ENCODE assay signal across 16 cellular contexts in genomic region chr1:157106813-157107189, GRCh38. TPM values are rescaled to one million over a fixed set of nuclear protein-coding genes. Genes with fewer than 3 reads are reported as not detected.
DNase-seq lines count a peak whose midpoint lies in the region; ATAC-seq and TF ChIP-seq lines count a peak whose summit lies in the region.
"Had no signal": no experiment of that assay in that cellular context is flagged by ENCODE, and none has a peak within 500 bp of the region (broad histone marks: within the 10 kb centered on the region; RNA-seq: fewer than 3 reads in every experiment).

No MANE protein-coding gene starts in this region.

- H2BK120ac ChIP-seq in mesenchymal stem cell (ENCODE audit: low read depth, low read length), result no peak overlapping the region

- peak overlapping the region in 1 of 2 experiments; percentile 4 for H3K18ac ChIP-seq in mesenchymal stem cell (ENCODE audit: low read depth in 1 of 2, low read length in 2 of 2)

- no peak overlapping the region for H2BK5ac ChIP-seq in mesenchymal stem cell (ENCODE audit: low read depth, low read length, poor library complexity, severe bottlenecking)

- no peaks in the 10 kb centered on the region for H3K79me1 ChIP-seq in mesenchymal stem cell (replicated peaks; ENCODE audit: low read length, poor library complexity, severe bottlenecking)

- H3K9me3 ChIP-seq in heart right ventricle (no peaks in the 10 kb centered on the region), SJSA1 (replicated peaks) (no peaks in the 10 kb centered on the region), mesenchymal stem cell (ENCODE audit: control insufficient read depth, low read length) (no peaks in the 10 kb centered on the region), SJCRH30 (replicated peaks) (no peaks in the 10 kb centered on the region)
- H3K9me3 ChIP-seq: prostate gland had no signal

- no peak overlapping the region for H2AK5ac ChIP-seq in mesenchymal stem cell (ENCODE audit: low read length, severe bottlenecking)

- no peak for TF ChIP-seq CTCF in heart right ventricle (IDR thresholded peaks at IDR 0.05)

- H3K23ac ChIP-seq in mesenchymal stem cell (ENCODE audit: low read length in 2 of 2), result no peak overlapping the region

- H3K36me3 ChIP-seq in heart right ventricle (no peaks in the 10 kb centered on the region), SJSA1 (no peaks in the 10 kb centered on the region), mesenchymal stem cell (ENCODE audit: control insufficient read depth in 1 of 2, insufficient read depth in 2 of 2, low read depth in 1 of 2, low read length in 2 of 2) (no peaks in the 10 kb centered on the region), SJCRH30 (no peaks in the 10 kb centered on the region)
- H3K36me3 ChIP-seq: prostate gland had no signal

- 60 to 71% methylated on average over 6 of the region's 6 CpGs for WGBS in heart right ventricle, 2 donors
- WGBS in mesenchymal stem cell, result 75% methylated on average over 6 of the region's 6 CpGs

- intact Hi-C loops in cardiac septum (cut with DNase I), result no loop called here
- intact Hi-C loops in heart right ventricle (cut with DNase I), result no loop called here

- H2BK15ac ChIP-seq in mesenchymal stem cell (ENCODE audit: low read depth, poor library complexity, severe bottlenecking), result peak overlapping the region; percentile 83

- no peak overlapping the region for H3K14ac ChIP-seq in mesenchymal stem cell (ENCODE audit: low read length in 2 of 2)

- no peak overlapping the region for H3K4me2 ChIP-seq in mesenchymal stem cell (ENCODE audit: low read length, poor library complexity, severe bottlenecking)

- peaks cover 0 to 75% (median 51%) of the 10 kb centered on the region in 7 donors for H3K27me3 ChIP-seq in heart right ventricle
- no peaks in the 10 kb centered on the region for H3K27me3 ChIP-seq in SJSA1 (replicated peaks)
- H3K27me3 ChIP-seq in mesenchymal stem cell (ENCODE audit: control insufficient read depth in 1 of 2, insufficient read depth in 1 of 2, low read length in 2 of 2), result peaks cover 7 to 15% of the 10 kb centered on the region in 2 experiments
- H3K27me3 ChIP-seq in SJCRH30, result peaks cover 20% of the 10 kb centered on the region; the same call in 1 of the 2 replicates

- peak overlapping the region in 1 of 2 experiments; percentile 0 for H2BK12ac ChIP-seq in mesenchymal stem cell (ENCODE audit: low read length in 2 of 2)

- peak; percentile 29 for DNase-seq in cardiac septum (ENCODE audit: low spot score)
- no peak for DNase-seq in heart right ventricle
- no peak for DNase-seq in SJSA1 (ENCODE audit: low read depth in 1 of 2, low spot score in 2 of 2)
- no peak for DNase-seq in mesenchymal stem cell
- no peak for DNase-seq in stimulated activated CD4-positive, alpha-beta T cell treated with anti-CD3 and anti-CD28 coated beads, Interleukin-2, amount 100 ng/mL, for 48 hours
- no peak for DNase-seq in NCI-H1417 treated with DMSO at 0.1 percent for 48 hours (lab: John Stamatoyannopoulos, UW)
- DNase-seq in KG1 (lab: John Stamatoyannopoulos, UW), result no peak
- DNase-seq in SJCRH30, result no peak
- DNase-seq: activated CD4-positive, alpha-beta T cell treated with anti-CD3 and anti-CD28 coated beads for 1 hour; activated CD8-positive, alpha-beta memory T cell treated with anti-CD3 and anti-CD28 coated beads, Interleukin-2, amount 50 U/mL, for 4 hours; activated naive CD4-positive, alpha-beta T cell treated with Interleukin-2 at 50 U/mL for 16 hours; CD8-positive, alpha-beta memory T cell; NCI-H1105 treated with DMSO at 0.1 percent for 48 hours; T-helper 9 cell had no signal

- peak overlapping the region; percentile 70 for H3K9ac ChIP-seq in mesenchymal stem cell (ENCODE audit: low read length)

- peaks cover 0 to 16% (median 0%) of the 10 kb centered on the region in 9 donors for H3K4me1 ChIP-seq in heart right ventricle
- H3K4me1 ChIP-seq in SJSA1 (replicated peaks), result peaks cover 12% of the 10 kb centered on the region
- H3K4me1 ChIP-seq in mesenchymal stem cell (ENCODE audit: control insufficient read depth, insufficient read depth, low read depth, low read length), result peaks cover 15% of the 10 kb centered on the region
- H3K4me1 ChIP-seq in SJCRH30, result no peaks in the 10 kb centered on the region
- H3K4me1 ChIP-seq: prostate gland had no signal

- H4K8ac ChIP-seq in mesenchymal stem cell (ENCODE audit: low read length), result peak overlapping the region; percentile 83

- peak overlapping the region in 1 of 10 donors; percentile 74 for H3K27ac ChIP-seq in heart right ventricle
- peak overlapping the region; percentile 54; the same call in 1 of the 2 replicates for H3K27ac ChIP-seq in SJSA1
- no peak overlapping the region for H3K27ac ChIP-seq in mesenchymal stem cell (ENCODE audit: low read length, poor library complexity, severe bottlenecking)
- no peak overlapping the region for H3K27ac ChIP-seq in SJCRH30
- H3K27ac ChIP-seq: prostate gland had no signal

- H2AFZ ChIP-seq in mesenchymal stem cell (ENCODE audit: low read depth, low read length), result peak overlapping the region; percentile 57

- H4K91ac ChIP-seq in mesenchymal stem cell (ENCODE audit: low read length), result no peak overlapping the region

- ATAC-seq in heart right ventricle, result no peak

- H3K4ac ChIP-seq in mesenchymal stem cell (ENCODE audit: low read depth in 1 of 2, low read length in 2 of 2), result no peak overlapping the region

- H3K4me3 ChIP-seq in heart right ventricle (no peak overlapping the region), SJSA1 (no peak overlapping the region), mesenchymal stem cell (ENCODE audit: insufficient read depth in 1 of 2, low read depth in 1 of 2, low read length in 2 of 2) (no peak overlapping the region), SJCRH30 (no peak overlapping the region)
- H3K4me3 ChIP-seq: prostate gland had no signal

RNA-seq across cellular contexts. Expression of gene ETV3L, which starts 7.2 kb away (rescaled TPM):
- total RNA-seq in cardiac septum, result not detected
- total RNA-seq in heart right ventricle, result not detected
- not detected for polyA plus RNA-seq in heart right ventricle
- not detected in 2 replicates for total RNA-seq in SJSA1 (2014; rRNA removed; shearing (Covaris generic))
- polyA plus RNA-seq in mesenchymal stem cell (2013, experiment 1 of 2), result not detected
- polyA plus RNA-seq in mesenchymal stem cell (2013, experiment 2 of 2), result not detected
- 0.05 TPM in 1 of 2 replicates, not detected in the other for total RNA-seq in SJCRH30 (2014; rRNA removed; shearing (Covaris generic))
- total RNA-seq: CD8-positive, alpha-beta memory T cell; Daoy; prostate gland had no signal
- polyA plus RNA-seq: CD8-positive, alpha-beta memory T cell had no signal

RNA-seq across cellular contexts. Expression of gene ETV3, which starts 31.4 kb away (rescaled TPM):
- total RNA-seq in cardiac septum, result 19.7 TPM
- total RNA-seq in heart right ventricle, result 10 to 100 TPM; 15.5 to 27.5 (median 21.4) TPM
- polyA plus RNA-seq in heart right ventricle, result 1 to 10 TPM; 3.7 to 4.2 TPM
- total RNA-seq in SJSA1 (2014; rRNA removed; shearing (Covaris generic)), result 7.9 and 11.2 TPM in 2 replicates
- 9.1 TPM for polyA plus RNA-seq in mesenchymal stem cell (2013, experiment 1 of 2)
- polyA plus RNA-seq in mesenchymal stem cell (2013, experiment 2 of 2), result 8.6 TPM
- total RNA-seq in SJCRH30 (2014; rRNA removed; shearing (Covaris generic)), result 12.2 and 12.5 TPM in 2 replicates
